ENCODE assay signal across 1 cellular context in the genomic region with DNA sequence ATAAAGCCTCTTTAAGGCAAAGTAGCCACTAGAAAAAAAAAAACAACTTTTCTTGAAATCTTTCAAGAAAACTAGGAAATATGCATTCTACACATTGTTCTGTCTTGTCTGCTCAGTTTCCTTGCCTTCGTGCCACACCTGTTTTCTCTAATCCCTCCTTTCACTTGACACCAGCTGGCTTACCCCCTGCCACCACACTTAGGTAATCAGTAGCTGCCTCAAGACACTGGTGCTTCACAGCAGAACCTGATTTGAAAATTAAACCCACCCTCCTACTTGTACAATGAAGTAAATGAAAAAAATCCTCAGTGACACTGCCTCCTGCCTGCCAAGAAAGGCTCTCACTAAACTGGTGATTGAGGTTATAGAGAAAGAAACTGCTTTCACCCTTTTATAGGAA.
TF ChIP-seq lines count a peak whose summit lies in the region.

No MANE protein-coding gene starts in this region.

TF ChIP-seq in H1, 55 proteins besides CTCF, POLR2A, EP300 and RAD21:
- no peak for TF ChIP-seq SIX5 (IDR thresholded peaks at IDR 0.05; ENCODE audit: low read depth, low read length)
- 0 out of 4 replicates have a peak, but pooled peaks of 1 of the 2 experiments have one; percentile 48 for TF ChIP-seq SIN3A (conservative IDR thresholded peaks at IDR 0.05 in 1 of 2, IDR thresholded peaks at IDR 0.05 in 1 of 2; ENCODE audit: low read depth in 1 of 2, low read length in 2 of 2)
- TF ChIP-seq TCF12 (IDR thresholded peaks at IDR 0.05; ENCODE audit: low read depth, low read length), result 0 out of 2 replicates have a peak, but pooled peaks have one; percentile 42
